In the genomic region with DNA sequence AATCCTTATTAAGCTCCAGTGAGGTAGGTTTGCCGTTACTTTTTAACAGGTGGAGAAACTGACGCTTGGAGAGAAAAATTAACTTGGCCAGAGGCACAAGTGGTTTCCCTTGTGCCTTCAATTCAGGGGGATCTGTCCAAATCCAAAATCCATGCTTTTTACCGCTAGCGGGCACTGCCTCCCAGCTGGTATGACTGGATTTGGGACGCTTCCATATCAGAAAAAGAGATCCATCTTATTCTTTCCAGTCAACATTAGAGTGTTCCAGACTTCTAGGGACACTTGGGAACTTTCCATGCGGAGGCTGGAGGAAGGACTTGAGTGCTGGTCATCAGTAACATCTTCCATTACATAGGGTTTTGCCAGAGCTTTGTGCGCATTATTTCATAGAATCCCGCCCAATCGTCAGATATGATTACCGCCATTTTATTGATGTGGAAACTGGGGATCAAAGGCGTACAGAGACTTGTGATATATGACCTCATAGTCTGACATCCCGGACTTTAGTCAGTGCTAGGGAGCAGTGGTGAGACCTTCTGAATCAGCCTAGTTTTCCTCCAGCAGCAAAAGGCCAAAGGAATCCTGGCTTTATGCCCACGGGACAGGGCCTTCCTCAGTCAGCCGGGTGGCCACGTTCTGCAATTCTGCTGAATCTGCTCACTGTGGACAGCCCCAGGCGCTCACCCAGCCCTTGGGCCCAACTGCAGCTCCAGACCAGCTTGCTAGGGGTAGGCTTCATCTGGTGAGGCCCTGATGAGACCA, we compare ENCODE assay signal across 6 cellular contexts. TPM values are rescaled to one million over a fixed set of nuclear protein-coding genes. Genes with fewer than 3 reads are reported as not detected.
A peak's percentile ranks its signal among the peaks of the same experiment; 100 is the strongest.
DNase-seq lines count a peak whose midpoint lies in the region; ATAC-seq and TF ChIP-seq lines count a peak whose summit lies in the region.

No MANE protein-coding gene starts in this region.

- CTCF ChIA-PET in activated CD8-positive, alpha-beta memory T cell treated with anti-CD3 and anti-CD28 coated beads, Interleukin-2, amount 10 ng/mL, durations not matched to agents 7 days and 5 days (lab: Charles Lee) = interaction anchor here (0.5 to 7.7 kb wide), 11 partner anchors 11 to 129 kb away, joined by 3 to 72 read pairs (median 12); a partner anchor contains a TSS

- peaks cover 3% of the 10 kb centered on the region for H3K36me3 Mint-ChIP-seq in activated CD8-positive, alpha-beta memory T cell treated with anti-CD3 and anti-CD28 coated beads, Interleukin-2, amount 10 ng/mL, durations not matched to agents 7 days and 5 days

- no peak overlapping the region for H3K27ac Mint-ChIP-seq in activated CD8-positive, alpha-beta memory T cell treated with anti-CD3 and anti-CD28 coated beads, Interleukin-2, amount 10 ng/mL, durations not matched to agents 7 days and 5 days
- H3K27ac Mint-ChIP-seq in stimulated activated naive CD8-positive, alpha-beta T cell treated with anti-CD3 and anti-CD28 coated beads, Interleukin-15, amount 100 ng/mL, for 72 hours = peak overlapping the region; percentile 98 to 99

- no peaks in the 10 kb centered on the region for H3K9me3 Mint-ChIP-seq in activated CD8-positive, alpha-beta memory T cell treated with anti-CD3 and anti-CD28 coated beads, Interleukin-2, amount 10 ng/mL, durations not matched to agents 7 days and 5 days (ENCODE audit: low read depth)
- H3K9me3 Mint-ChIP-seq in stimulated activated naive CD8-positive, alpha-beta T cell treated with anti-CD3 and anti-CD28 coated beads, Interleukin-15, amount 100 ng/mL, for 72 hours = no peaks in the 10 kb centered on the region

- no peak for TF ChIP-seq CTCF in fibroblast of mammary gland (conservative IDR thresholded peaks at IDR 0.05; ENCODE audit: control insufficient read depth, insufficient read depth, low read depth, low read length)
- no peak for TF ChIP-seq CTCF in GM13977 (IDR thresholded peaks at IDR 0.05; ENCODE audit: extremely low read depth, insufficient read depth, missing control alignments)

- H3K27me3 Mint-ChIP-seq in activated CD8-positive, alpha-beta memory T cell treated with anti-CD3 and anti-CD28 coated beads, Interleukin-2, amount 10 ng/mL, durations not matched to agents 7 days and 5 days = peaks cover 9% of the 10 kb centered on the region
- no peaks in the 10 kb centered on the region for H3K27me3 Mint-ChIP-seq in stimulated activated naive CD8-positive, alpha-beta T cell treated with anti-CD3 and anti-CD28 coated beads, Interleukin-15, amount 100 ng/mL, for 72 hours

- no peak for DNase-seq in activated CD8-positive, alpha-beta memory T cell treated with anti-CD3 and anti-CD28 coated beads, Interleukin-2, amount 10 ng/mL, durations not matched to agents 7 days and 5 days
- no peak for DNase-seq in activated CD8-positive, alpha-beta memory T cell treated with anti-CD3 and anti-CD28 coated beads, Interleukin-2, amount 50 U/mL, for 4 hours
- DNase-seq in fibroblast of mammary gland (ENCODE audit: low read depth) (peak; percentile 93), NCI-H2196 (lab: John Stamatoyannopoulos, UW; ENCODE audit: unreplicated experiment) (no peak), GM13977 (ENCODE audit: low spot score) (no peak)
- no peak for DNase-seq in stimulated activated naive CD8-positive, alpha-beta T cell treated with anti-CD3 and anti-CD28 coated beads, Interleukin-15, amount 100 ng/mL, for 72 hours

- ATAC-seq in activated CD8-positive, alpha-beta memory T cell treated with anti-CD3 and anti-CD28 coated beads, Interleukin-2, amount 10 ng/mL, durations not matched to agents 7 days and 5 days = no peak
- no peak for ATAC-seq in stimulated activated naive CD8-positive, alpha-beta T cell treated with anti-CD3 and anti-CD28 coated beads, Interleukin-15, amount 100 ng/mL, for 72 hours

- in situ Hi-C loops in GM13977 (cut with MboI; ENCODE audit: low pct_unique_long_range_greater_than_20kb, low sequenced_read_pairs, unreplicated experiment) = no loop called here

- H3K4me3 ChIP-seq in fibroblast of mammary gland (ENCODE audit: control insufficient read depth, low read depth, low read length) = no peak overlapping the region

- H3K4me3 Mint-ChIP-seq in activated CD8-positive, alpha-beta memory T cell treated with anti-CD3 and anti-CD28 coated beads, Interleukin-2, amount 10 ng/mL, durations not matched to agents 7 days and 5 days = peak overlapping the region; percentile 74
- peak overlapping the region; percentile 91 to 92 for H3K4me3 Mint-ChIP-seq in stimulated activated naive CD8-positive, alpha-beta T cell treated with anti-CD3 and anti-CD28 coated beads, Interleukin-15, amount 100 ng/mL, for 72 hours

- peaks cover 61% of the 10 kb centered on the region for H3K4me1 Mint-ChIP-seq in activated CD8-positive, alpha-beta memory T cell treated with anti-CD3 and anti-CD28 coated beads, Interleukin-2, amount 10 ng/mL, durations not matched to agents 7 days and 5 days
- peaks cover 87% of the 10 kb centered on the region for H3K4me1 Mint-ChIP-seq in stimulated activated naive CD8-positive, alpha-beta T cell treated with anti-CD3 and anti-CD28 coated beads, Interleukin-15, amount 100 ng/mL, for 72 hours

RNA-seq across cellular contexts. Expression of a gene that starts 1.1 kb away (rescaled TPM):
- total RNA-seq in activated CD8-positive, alpha-beta memory T cell treated with anti-CD3 and anti-CD28 coated beads, Interleukin-2, amount 10 ng/mL, durations not matched to agents 7 days and 5 days = 10 to 100 TPM in 1 of 2 experiments, 1 to 10 TPM in 1; 7.7 to 10.0 TPM

RNA-seq across cellular contexts. Expression of a gene that starts 45.0 kb away (rescaled TPM):
- 10 to 100 TPM; 23.8 to 28.2 TPM for total RNA-seq in activated CD8-positive, alpha-beta memory T cell treated with anti-CD3 and anti-CD28 coated beads, Interleukin-2, amount 10 ng/mL, durations not matched to agents 7 days and 5 days

RNA-seq across cellular contexts. Expression of a gene that starts 55.9 kb away (rescaled TPM):
- under 1 TPM; 0.12 to 0.19 TPM for total RNA-seq in activated CD8-positive, alpha-beta memory T cell treated with anti-CD3 and anti-CD28 coated beads, Interleukin-2, amount 10 ng/mL, durations not matched to agents 7 days and 5 days
